ENCODE assay signal across 10 cellular contexts in genomic region chr5:170552486-170553122, GRCh38. TPM values are rescaled to one million over a fixed set of nuclear protein-coding genes. Genes with fewer than 3 reads are reported as not detected.
A peak's percentile ranks its signal among the peaks of the same experiment; 100 is the strongest.
DNase-seq lines count a peak whose midpoint lies in the region; ATAC-seq, FAIRE-seq and TF ChIP-seq lines count a peak whose summit lies in the region.
"Had no signal": no experiment of that assay in that cellular context is flagged by ENCODE, and none has a peak within 500 bp of the region (broad histone marks: within the 10 kb centered on the region; RNA-seq: fewer than 3 reads in every experiment).

No MANE protein-coding gene starts in this region.

- H3K9ac ChIP-seq in H1 (replicated peaks in 1 of 4; ENCODE audit: extremely low read depth in 1 of 4, low read depth in 3 of 4, low read length in 3 of 4): no peak overlapping the region

- ATAC-seq in right lobe of liver: peak; percentile 55 to 84 (median 66)
- ATAC-seq in HG03520 (IDR thresholded peaks at IDR 0.05; ENCODE audit: unreplicated experiment): no peak

- peaks cover 0 to 7% of the 10 kb centered on the region in 2 experiments for H4K20me1 ChIP-seq in H1 (replicated peaks in 1 of 2; ENCODE audit: control insufficient read depth in 1 of 2, insufficient read depth in 2 of 2, low read length in 2 of 2)

- no peak for TF ChIP-seq EP300 in H1 (IDR thresholded peaks at IDR 0.05; ENCODE audit: borderline replicate concordance in 1 of 2, low read depth in 2 of 2, low read length in 2 of 2)

- intact Hi-C loops in right lobe of liver (cut with DNase I): no loop called here

- no peak overlapping the region for H3K56ac ChIP-seq in H1 (replicated peaks; ENCODE audit: insufficient read length, low read depth, low read length)

- H2BK15ac ChIP-seq in H1 (ENCODE audit: low read length): 0 out of 2 replicates have a peak overlapping the region, but pooled peaks have one; percentile 48

- no peak overlapping the region for H2BK5ac ChIP-seq in H1 (ENCODE audit: low read depth, low read length)

- H4K8ac ChIP-seq in H1 (ENCODE audit: extremely low read depth, insufficient read depth, low read length): no peak overlapping the region

- TF ChIP-seq POLR2A in H1 (IDR thresholded peaks at IDR 0.05; ENCODE audit: control extremely low read depth in 1 of 2, low read depth in 2 of 2, low read length in 2 of 2) (no peak), right lobe of liver (IDR thresholded peaks at IDR 0.05) (no peak)

- TF ChIP-seq CTCF in H1 (IDR thresholded peaks at IDR 0.05; ENCODE audit: control extremely low read depth in 1 of 3, insufficient read depth in 1 of 3, low read depth in 1 of 3, low read length in 3 of 3) (peak; percentile 12 to 28 (median 17); a peak in 3 of 4 replicates), right lobe of liver (IDR thresholded peaks at IDR 0.05) (no peak)

- H3K36me3 ChIP-seq in H1 (ENCODE audit: control insufficient read depth in 2 of 4, insufficient read depth in 4 of 4, low read length in 3 of 4) (no peaks in the 10 kb centered on the region), right lobe of liver (no peaks in the 10 kb centered on the region)

- no peak overlapping the region for H3K18ac ChIP-seq in H1 (ENCODE audit: extremely low read depth, low read length)

- no peaks in the 10 kb centered on the region for H3K27me3 ChIP-seq in H1 (replicated peaks in 1 of 4; ENCODE audit: control insufficient read depth in 3 of 4, extremely low read depth in 1 of 4, insufficient read depth in 3 of 4, low read length in 3 of 4)
- H3K27me3 ChIP-seq in right lobe of liver: no peaks in the 10 kb centered on the region

- no peaks in the 10 kb centered on the region; a peak in 2 of 4 replicates for H3K79me2 ChIP-seq in H1 (ENCODE audit: control insufficient read depth in 1 of 2, insufficient read depth in 2 of 2, low read length in 2 of 2)

- peaks cover 0 to 12% (median 4%) of the 10 kb centered on the region in 4 experiments; a peak in 2 of 7 replicates for H3K4me1 ChIP-seq in H1 (replicated peaks in 1 of 4; ENCODE audit: control insufficient read depth in 3 of 4, insufficient read depth in 4 of 4, low read length in 3 of 4)
- no peaks in the 10 kb centered on the region for H3K4me1 ChIP-seq in right lobe of liver

- no peak overlapping the region for H3K4me3 ChIP-seq in H1 (ENCODE audit: extremely low read depth in 1 of 4, insufficient read depth in 2 of 4, low read depth in 3 of 4, low read length in 4 of 4)
- no peak overlapping the region for H3K4me3 ChIP-seq in right lobe of liver

- H3K23ac ChIP-seq in H1 (ENCODE audit: insufficient read length): no peak overlapping the region

- CTCF ChIA-PET in H1 (lab: Charles Lee; ENCODE audit: partially characterized antibody): interaction anchor here (0.8 to 1.9 kb wide), 5 partner anchors 16 to 128 kb away, joined by 3 to 5 read pairs (median 3); no protein-coding TSS in a partner anchor

- no peak overlapping the region for H3K27ac ChIP-seq in H1 (ENCODE audit: low read depth, low read length)
- no peak overlapping the region for H3K27ac ChIP-seq in right lobe of liver
- H3K27ac ChIP-seq: HL-60 had no signal

- POLR2A ChIA-PET in H1 (lab: Charles Lee; ENCODE audit: partially characterized antibody): no interaction called here

- 69% methylated on average over 15 of the region's 15 CpGs; no CpG with 5 or more reads in 1 of the 2 experiments for WGBS in H1 (ENCODE audit: extremely low coverage in 1 of 2, insufficient coverage in 1 of 2, insufficient read length in 1 of 2, insufficient replicate concordance in 2 of 2, low coverage in 1 of 2, low lambda C conversion rate in 2 of 2, missing lambda C conversion rate in 1 of 2), 2 experiments
- 26% methylated on average over 13 of the region's 15 CpGs for WGBS in right lobe of liver (ENCODE audit: insufficient coverage, low coverage, low lambda C conversion rate, missing lambda C conversion rate)

- H3K79me1 ChIP-seq in H1 (ENCODE audit: low read depth, low read length): no peaks in the 10 kb centered on the region

- FAIRE-seq in H1 (lab: Jason Lieb, UNC): peak; percentile 13
- FAIRE-seq in urothelium cell line (lab: Jason Lieb, UNC): no peak

- H2AFZ ChIP-seq in H1 (ENCODE audit: low read length): no peak overlapping the region

- no peak overlapping the region for H2BK12ac ChIP-seq in H1 (ENCODE audit: low read depth, low read length)

- H3K14ac ChIP-seq in H1 (ENCODE audit: insufficient read length): no peak overlapping the region

- no peak overlapping the region for H3K4me2 ChIP-seq in H1 (ENCODE audit: insufficient read depth in 1 of 2, low read depth in 2 of 2, low read length in 2 of 2)

- no peak overlapping the region for H4K5ac ChIP-seq in H1 (ENCODE audit: insufficient read length, low read depth, low read length)

- H2BK20ac ChIP-seq in H1 (ENCODE audit: low read length): no peak overlapping the region

- peak; percentile 7 to 18 for DNase-seq in NOMO-1 (lab: John Stamatoyannopoulos, UW; ENCODE audit: unreplicated experiment in 2 of 2)
- DNase-seq in NOMO-1 treated with dmso at 0.1 percent for 144 hours (lab: John Stamatoyannopoulos, UW; ENCODE audit: unreplicated experiment): no peak
- DNase-seq in H1 (ENCODE audit: low read depth in 1 of 2, low spot score in 2 of 2): peak in 1 of 2 experiments; percentile 25
- peak; percentile 40 to 58 (median 49) for DNase-seq in right lobe of liver
- DNase-seq in urothelium cell line (ENCODE audit: low spot score): peak; percentile 70
- DNase-seq in NCI-H774 (lab: John Stamatoyannopoulos, UW): no peak
- no peak for DNase-seq in NCI-H1105 treated with DMSO at 0.1 percent for 48 hours (lab: John Stamatoyannopoulos, UW)
- DNase-seq: stimulated activated CD4-positive, alpha-beta T cell treated with anti-CD3 and anti-CD28 coated beads, Interleukin-12 subunit alpha, Interleukin-12 subunit beta, amount 100 ng/mL, for 4 hours had no signal

- H2AK5ac ChIP-seq in H1 (ENCODE audit: low read depth, low read length): no peak overlapping the region; the same call in 1 of the 2 replicates

- no peak overlapping the region for H2BK120ac ChIP-seq in H1 (replicated peaks; ENCODE audit: low read depth, low read length)

- H3K4ac ChIP-seq in H1 (replicated peaks; ENCODE audit: insufficient read length, low read depth, low read length): no peak overlapping the region

- H3K9me3 ChIP-seq in H1 (ENCODE audit: insufficient read depth in 2 of 2, low read depth in 1 of 2, low read length in 1 of 2) (no peaks in the 10 kb centered on the region), right lobe of liver (no peaks in the 10 kb centered on the region)

- peak; percentile 9 to 32; a peak in 1 of 4 replicates for TF ChIP-seq RAD21 in H1 (IDR thresholded peaks at IDR 0.05 in 1 of 2, conservative IDR thresholded peaks at IDR 0.05 in 1 of 2; ENCODE audit: low read depth in 2 of 2, low read length in 2 of 2)

- no peak overlapping the region for H4K91ac ChIP-seq in H1 (replicated peaks; ENCODE audit: insufficient read length, low read length)

- peaks cover 10% of the 10 kb centered on the region for H3K23me2 ChIP-seq in H1 (ENCODE audit: low read depth, low read length)

TF ChIP-seq in H1, 55 proteins besides CTCF, POLR2A, EP300 and RAD21:
- TF ChIP-seq JUN (IDR thresholded peaks at IDR 0.05; ENCODE audit: low read depth, low read length) (no peak), SIN3A (conservative IDR thresholded peaks at IDR 0.05 in 1 of 2, IDR thresholded peaks at IDR 0.05 in 1 of 2; ENCODE audit: low read depth in 1 of 2, low read length in 2 of 2) (peak; percentile 98 to 99), JUND (IDR thresholded peaks at IDR 0.05; ENCODE audit: low read length) (peak; percentile 58; the same call in 1 of the 2 replicates), SAP30 (IDR thresholded peaks at IDR 0.05; ENCODE audit: insufficient read depth, insufficient replicate concordance, low read length) (peak; percentile 96), HDAC2 (IDR thresholded peaks at IDR 0.05; ENCODE audit: borderline replicate concordance in 1 of 2, low read depth in 2 of 2, low read length in 2 of 2) (peak in 1 of 2 experiments; percentile 80; a peak in 2 of 4 replicates), ATF2 (IDR thresholded peaks at IDR 0.05; ENCODE audit: low read length) (peak; percentile 84)

RNA-seq across cellular contexts. Expression of gene KCNIP1, which starts 48.8 kb away (rescaled TPM):
- total RNA-seq in H1 (2021; fragmentation: NEBNext Ultra II Directional; extraction: Animal tissue kit (Norgen Biotek cat#: 25700)): 0.52 TPM in 2 replicates
- polyA plus RNA-seq in H1 (2011; rRNA removed): 0.36 and 0.83 TPM in 2 replicates
- polyA plus RNA-seq in H1 (2011; cell fraction: cytosol; rRNA removed): 0.41 TPM
- polyA plus RNA-seq in H1 (2011; cell fraction: nucleus; rRNA removed): 0.40 TPM
- polyA plus RNA-seq in H1 (2012, experiment 1 of 2): 0.41 to 0.98 TPM (median 0.81 TPM) in 4 replicates
- polyA plus RNA-seq in H1 (2012, experiment 2 of 2): 0.60 TPM
- 0.53 TPM for polyA plus RNA-seq in H1 (2013, experiment 1 of 2)
- 0.61 TPM for polyA plus RNA-seq in H1 (2013, experiment 2 of 2)
- 0.60 and 0.76 TPM in 2 replicates for polyA minus RNA-seq in H1 (2011; rRNA and poly(A)+ RNA removed)
- not detected for polyA minus RNA-seq in H1 (2011; cell fraction: cytosol; rRNA and poly(A)+ RNA removed)
- polyA minus RNA-seq in H1 (2011; cell fraction: nucleus; rRNA and poly(A)+ RNA removed): 1.3 TPM
- under 1 TPM in 1 of 6 experiments, not detected in 5; 0.56 TPM for total RNA-seq in right lobe of liver

Comparison
In these comparisons a context has a peak if more than half of its experiments do, and no peak if none do; other contexts are left out.
1. DNase-seq: peak in NOMO-1 (2 of 2), right lobe of liver (3 of 3) and urothelium cell line (single experiment); none in NOMO-1 treated with dmso at 0.1 percent for 144 hours (single experiment), NCI-H774 (single experiment) and NCI-H1105 treated with DMSO at 0.1 percent for 48 hours (single experiment).
2. CTCF ChIP-seq: peak in H1 (3 of 3); none in right lobe of liver (0 of 4).